In the genomic region with DNA sequence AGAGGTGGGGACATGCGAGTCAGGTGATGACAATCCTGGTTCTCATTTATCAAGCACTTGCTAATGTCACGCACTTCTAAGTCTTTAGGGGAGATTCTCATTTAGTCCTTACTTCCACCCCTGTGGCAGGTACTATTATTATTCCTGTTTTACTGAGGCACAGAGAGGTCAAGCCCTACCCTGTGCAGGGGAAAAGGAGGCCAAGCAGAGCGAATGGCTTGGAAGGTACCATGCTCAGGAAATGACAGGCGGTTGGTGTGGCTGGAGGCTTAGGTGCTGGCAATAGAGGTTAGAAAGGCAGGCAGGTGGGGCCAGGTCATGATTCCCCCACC, we compare ENCODE assay signal across 17 cellular contexts.
DNase-seq lines count a peak whose midpoint lies in the region; ATAC-seq and TF ChIP-seq lines count a peak whose summit lies in the region.
"Had no signal": no experiment of that assay in that cellular context is flagged by ENCODE, and none has a peak within 500 bp of the region (broad histone marks: within the 10 kb centered on the region; RNA-seq: fewer than 3 reads in every experiment).

No MANE protein-coding gene starts in this region.

- H3K9me3 Mint-ChIP-seq in activated CD4-positive, alpha-beta T cell treated with anti-CD3 and anti-CD28 coated beads for 36 hours (ENCODE audit: low read depth): no peaks in the 10 kb centered on the region
- H3K9me3 Mint-ChIP-seq in stimulated activated effector memory CD8-positive, alpha-beta T cell treated with anti-CD3 and anti-CD28 coated beads, Interleukin-12 subunit alpha, Interleukin-12 subunit beta, amount 100 ng/mL, for 72 hours: no peaks in the 10 kb centered on the region
- H3K9me3 Mint-ChIP-seq: activated CD4-positive, alpha-beta memory T cell treated with anti-CD3 and anti-CD28 coated beads, Interleukin-2, amount 10 ng/mL, durations not matched to agents 7 days and 5 days; naive B cell had no signal

- H3K27ac ChIP-seq in SJSA1: peak overlapping the region; percentile 83
- H3K27ac ChIP-seq: 22Rv1, cardiac muscle cell had no signal

- CTCF ChIA-PET in activated CD4-positive, alpha-beta T cell treated with anti-CD3 and anti-CD28 coated beads for 36 hours (lab: Charles Lee): no interaction called here

- peaks cover 63% of the 10 kb centered on the region for H3K4me1 Mint-ChIP-seq in activated CD4-positive, alpha-beta T cell treated with anti-CD3 and anti-CD28 coated beads for 36 hours
- peaks cover 85% of the 10 kb centered on the region for H3K4me1 Mint-ChIP-seq in stimulated activated effector memory CD8-positive, alpha-beta T cell treated with anti-CD3 and anti-CD28 coated beads, Interleukin-12 subunit alpha, Interleukin-12 subunit beta, amount 100 ng/mL, for 72 hours

- H3K27me3 ChIP-seq in SJSA1 (replicated peaks): no peaks in the 10 kb centered on the region
- H3K27me3 ChIP-seq: cardiac muscle cell had no signal

- H3K4me3 Mint-ChIP-seq in activated CD4-positive, alpha-beta T cell treated with anti-CD3 and anti-CD28 coated beads for 36 hours: no peak overlapping the region
- H3K4me3 Mint-ChIP-seq in stimulated activated effector memory CD8-positive, alpha-beta T cell treated with anti-CD3 and anti-CD28 coated beads, Interleukin-12 subunit alpha, Interleukin-12 subunit beta, amount 100 ng/mL, for 72 hours: peak overlapping the region; percentile 34
- H3K4me3 Mint-ChIP-seq: activated CD4-positive, alpha-beta memory T cell treated with anti-CD3 and anti-CD28 coated beads, Interleukin-2, amount 10 ng/mL, durations not matched to agents 7 days and 5 days had no signal

- peak overlapping the region; percentile 22 for H3K27ac Mint-ChIP-seq in activated CD4-positive, alpha-beta T cell treated with anti-CD3 and anti-CD28 coated beads for 36 hours
- peak overlapping the region; percentile 15 for H3K27ac Mint-ChIP-seq in stimulated activated effector memory CD8-positive, alpha-beta T cell treated with anti-CD3 and anti-CD28 coated beads, Interleukin-12 subunit alpha, Interleukin-12 subunit beta, amount 100 ng/mL, for 72 hours
- H3K27ac Mint-ChIP-seq: activated CD4-positive, alpha-beta memory T cell treated with anti-CD3 and anti-CD28 coated beads, Interleukin-2, amount 10 ng/mL, durations not matched to agents 7 days and 5 days had no signal

- H3K4me1 ChIP-seq in SJSA1 (replicated peaks): peaks cover 56% of the 10 kb centered on the region

- TF ChIP-seq CTCF in fibroblast of villous mesenchyme (IDR thresholded peaks at IDR 0.05; ENCODE audit: insufficient read depth, low read depth, low read length): no peak

- H3K4me3 ChIP-seq in SJSA1 (no peak overlapping the region), fibroblast of villous mesenchyme (ENCODE audit: low read depth, low read length) (peak overlapping the region; percentile 6)
- H3K4me3 ChIP-seq: cardiac muscle cell, HAP-1 had no signal

- no peaks in the 10 kb centered on the region for H3K36me3 ChIP-seq in SJSA1
- H3K36me3 ChIP-seq: cardiac muscle cell, HAP-1 had no signal

- intact Hi-C loops in activated CD4-positive, alpha-beta T cell treated with anti-CD3 and anti-CD28 coated beads for 36 hours (cut with DNase I, micrococcal nuclease): loop anchor here in 1 of 2 experiments (5.0 kb wide), 2 partner anchors 53 to 192 kb away; no protein-coding TSS in a partner anchor

- no peaks in the 10 kb centered on the region for H3K36me3 Mint-ChIP-seq in activated CD4-positive, alpha-beta T cell treated with anti-CD3 and anti-CD28 coated beads for 36 hours (ENCODE audit: low read depth)
- H3K36me3 Mint-ChIP-seq in stimulated activated effector memory CD8-positive, alpha-beta T cell treated with anti-CD3 and anti-CD28 coated beads, Interleukin-12 subunit alpha, Interleukin-12 subunit beta, amount 100 ng/mL, for 72 hours: peaks cover 41% of the 10 kb centered on the region
- H3K36me3 Mint-ChIP-seq: naive B cell had no signal

- POLR2A ChIA-PET in activated CD4-positive, alpha-beta T cell treated with anti-CD3 and anti-CD28 coated beads for 36 hours (lab: Charles Lee): no interaction called here

- DNase-seq in activated CD4-positive, alpha-beta T cell treated with anti-CD3 and anti-CD28 coated beads for 36 hours: no peak
- no peak for DNase-seq in activated CD4-positive, alpha-beta T cell treated with anti-CD3 and anti-CD28 coated beads, Interleukin-2, amount 50 U/mL, for 4 hours
- DNase-seq in SJSA1 (ENCODE audit: low read depth in 1 of 2, low spot score in 2 of 2) (no peak), fibroblast of villous mesenchyme (ENCODE audit: low read depth) (no peak), EL (no peak), NCI-H748 treated with DMSO at 0.1 percent for 48 hours (lab: John Stamatoyannopoulos, UW) (no peak), left lobe of liver (ENCODE audit: low spot score) (no peak)
- DNase-seq in stimulated activated effector memory CD8-positive, alpha-beta T cell treated with anti-CD3 and anti-CD28 coated beads, Interleukin-12 subunit alpha, Interleukin-12 subunit beta, amount 100 ng/mL, for 72 hours (ENCODE audit: low spot score in 2 of 2): no peak
- DNase-seq: activated CD4-positive, alpha-beta memory T cell treated with anti-CD3 and anti-CD28 coated beads, Interleukin-2, amount 10 ng/mL, durations not matched to agents 7 days and 5 days; activated gamma-delta T cell; naive B cell; NCI-H187; NCI-H526; right cardiac atrium had no signal

- no peaks in the 10 kb centered on the region for H3K9me3 ChIP-seq in SJSA1 (replicated peaks)
- H3K9me3 ChIP-seq: HAP-1 had no signal

- no peak for ATAC-seq in activated CD4-positive, alpha-beta T cell treated with anti-CD3 and anti-CD28 coated beads for 36 hours
- ATAC-seq in stimulated activated effector memory CD8-positive, alpha-beta T cell treated with anti-CD3 and anti-CD28 coated beads, Interleukin-12 subunit alpha, Interleukin-12 subunit beta, amount 100 ng/mL, for 72 hours: no peak
- no peak for ATAC-seq in left lobe of liver

- peaks cover 12% of the 10 kb centered on the region for H3K27me3 Mint-ChIP-seq in activated CD4-positive, alpha-beta T cell treated with anti-CD3 and anti-CD28 coated beads for 36 hours
